ENCODE assay signal across 1 cellular context in the genomic region with DNA sequence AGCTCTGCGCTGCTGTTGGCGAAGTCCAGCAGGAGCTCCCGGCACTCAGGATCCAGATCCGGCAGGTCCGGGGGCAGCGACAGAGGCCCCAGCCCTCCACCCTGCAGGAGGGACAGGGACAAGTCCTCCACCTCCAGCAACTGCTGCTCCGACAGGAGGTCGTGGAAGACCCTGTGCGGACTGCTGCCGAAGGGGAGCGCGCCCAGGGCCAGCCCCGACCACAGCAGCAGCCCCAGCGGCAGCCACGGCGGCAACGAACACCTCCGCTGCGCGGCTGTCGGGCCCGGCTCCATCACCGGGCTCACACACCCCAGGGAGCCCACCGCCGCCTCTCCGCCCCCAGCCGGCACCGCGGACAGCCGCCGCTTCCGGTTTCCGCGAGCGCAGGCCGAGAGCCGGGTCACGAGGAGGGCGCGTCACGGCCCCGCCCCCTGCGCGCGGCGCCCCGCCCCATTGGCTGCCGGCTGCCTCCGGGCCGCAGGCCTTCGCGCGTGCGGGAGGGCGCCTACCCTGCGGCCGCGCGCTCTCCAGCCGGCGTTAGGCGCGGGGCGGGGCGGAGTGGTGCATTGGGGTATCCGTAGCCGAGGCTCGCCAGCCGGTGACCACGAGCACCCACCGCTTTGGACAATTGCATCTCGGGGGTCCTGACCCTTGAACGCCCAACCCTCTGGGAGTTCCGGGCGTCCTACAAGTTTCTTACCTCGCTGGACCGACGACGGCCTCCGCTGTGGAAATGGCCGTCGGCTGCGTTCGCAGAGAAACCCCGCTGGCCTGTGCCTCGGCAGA.
TF ChIP-seq lines count a peak whose summit lies in the region.

A gene with protein sequence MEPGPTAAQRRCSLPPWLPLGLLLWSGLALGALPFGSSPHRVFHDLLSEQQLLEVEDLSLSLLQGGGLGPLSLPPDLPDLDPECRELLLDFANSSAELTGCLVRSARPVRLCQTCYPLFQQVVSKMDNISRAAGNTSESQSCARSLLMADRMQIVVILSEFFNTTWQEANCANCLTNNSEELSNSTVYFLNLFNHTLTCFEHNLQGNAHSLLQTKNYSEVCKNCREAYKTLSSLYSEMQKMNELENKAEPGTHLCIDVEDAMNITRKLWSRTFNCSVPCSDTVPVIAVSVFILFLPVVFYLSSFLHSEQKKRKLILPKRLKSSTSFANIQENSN (minus strand): TSS at position 383 of the 786 bp plus-strand sequence. CDS start 90 bp downstream, at position 293.

TF ChIP-seq in HepG2, 621 proteins besides CTCF, POLR2A, EP300 and RAD21 (continued from another document and continues in another):
- TF ChIP-seq, protein P1, sequence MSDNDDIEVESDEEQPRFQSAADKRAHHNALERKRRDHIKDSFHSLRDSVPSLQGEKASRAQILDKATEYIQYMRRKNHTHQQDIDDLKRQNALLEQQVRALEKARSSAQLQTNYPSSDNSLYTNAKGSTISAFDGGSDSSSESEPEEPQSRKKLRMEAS (IDR thresholded peaks at IDR 0.05) = peak; percentile 97
- TF ChIP-seq, protein P2, sequence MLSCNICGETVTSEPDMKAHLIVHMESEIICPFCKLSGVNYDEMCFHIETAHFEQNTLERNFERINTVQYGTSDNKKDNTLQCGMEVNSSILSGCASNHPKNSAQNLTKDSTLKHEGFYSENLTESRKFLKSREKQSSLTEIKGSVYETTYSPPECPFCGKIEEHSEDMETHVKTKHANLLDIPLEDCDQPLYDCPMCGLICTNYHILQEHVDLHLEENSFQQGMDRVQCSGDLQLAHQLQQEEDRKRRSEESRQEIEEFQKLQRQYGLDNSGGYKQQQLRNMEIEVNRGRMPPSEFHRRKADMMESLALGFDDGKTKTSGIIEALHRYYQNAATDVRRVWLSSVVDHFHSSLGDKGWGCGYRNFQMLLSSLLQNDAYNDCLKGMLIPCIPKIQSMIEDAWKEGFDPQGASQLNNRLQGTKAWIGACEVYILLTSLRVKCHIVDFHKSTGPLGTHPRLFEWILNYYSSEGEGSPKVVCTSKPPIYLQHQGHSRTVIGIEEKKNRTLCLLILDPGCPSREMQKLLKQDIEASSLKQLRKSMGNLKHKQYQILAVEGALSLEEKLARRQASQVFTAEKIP (CRISPR knock-in tag; IDR thresholded peaks at IDR 0.05; ENCODE audit: borderline replicate concordance) = no peak
- no peak for TF ChIP-seq TCF7L2 (IDR thresholded peaks at IDR 0.05; ENCODE audit: low read depth, low read length)
- peak; percentile 80 for TF ChIP-seq ZBTB7A (CRISPR knock-in tag; IDR thresholded peaks at IDR 0.05)
- TF ChIP-seq ZNF629 (CRISPR knock-in tag; conservative IDR thresholded peaks at IDR 0.05) = peak; percentile 12; the same call in 1 of the 2 replicates
- no peak for TF ChIP-seq TRIM24 (CRISPR knock-in tag; IDR thresholded peaks at IDR 0.05)
- TF ChIP-seq, protein P3, sequence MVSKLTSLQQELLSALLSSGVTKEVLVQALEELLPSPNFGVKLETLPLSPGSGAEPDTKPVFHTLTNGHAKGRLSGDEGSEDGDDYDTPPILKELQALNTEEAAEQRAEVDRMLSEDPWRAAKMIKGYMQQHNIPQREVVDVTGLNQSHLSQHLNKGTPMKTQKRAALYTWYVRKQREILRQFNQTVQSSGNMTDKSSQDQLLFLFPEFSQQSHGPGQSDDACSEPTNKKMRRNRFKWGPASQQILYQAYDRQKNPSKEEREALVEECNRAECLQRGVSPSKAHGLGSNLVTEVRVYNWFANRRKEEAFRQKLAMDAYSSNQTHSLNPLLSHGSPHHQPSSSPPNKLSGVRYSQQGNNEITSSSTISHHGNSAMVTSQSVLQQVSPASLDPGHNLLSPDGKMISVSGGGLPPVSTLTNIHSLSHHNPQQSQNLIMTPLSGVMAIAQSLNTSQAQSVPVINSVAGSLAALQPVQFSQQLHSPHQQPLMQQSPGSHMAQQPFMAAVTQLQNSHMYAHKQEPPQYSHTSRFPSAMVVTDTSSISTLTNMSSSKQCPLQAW (CRISPR knock-in tag; IDR thresholded peaks at IDR 0.05) = peak; percentile 35; the same call in 1 of the 2 replicates
- TF ChIP-seq, protein P4, sequence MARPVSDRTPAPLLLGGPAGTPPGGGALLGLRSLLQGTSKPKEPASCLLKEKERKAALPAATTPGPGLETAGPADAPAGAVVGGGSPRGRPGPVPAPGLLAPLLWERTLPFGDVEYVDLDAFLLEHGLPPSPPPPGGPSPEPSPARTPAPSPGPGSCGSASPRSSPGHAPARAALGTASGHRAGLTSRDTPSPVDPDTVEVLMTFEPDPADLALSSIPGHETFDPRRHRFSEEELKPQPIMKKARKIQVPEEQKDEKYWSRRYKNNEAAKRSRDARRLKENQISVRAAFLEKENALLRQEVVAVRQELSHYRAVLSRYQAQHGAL (CRISPR knock-in tag; IDR thresholded peaks at IDR 0.05; ENCODE audit: not compliant biosample characterization) = no peak
- TF ChIP-seq, protein P5, sequence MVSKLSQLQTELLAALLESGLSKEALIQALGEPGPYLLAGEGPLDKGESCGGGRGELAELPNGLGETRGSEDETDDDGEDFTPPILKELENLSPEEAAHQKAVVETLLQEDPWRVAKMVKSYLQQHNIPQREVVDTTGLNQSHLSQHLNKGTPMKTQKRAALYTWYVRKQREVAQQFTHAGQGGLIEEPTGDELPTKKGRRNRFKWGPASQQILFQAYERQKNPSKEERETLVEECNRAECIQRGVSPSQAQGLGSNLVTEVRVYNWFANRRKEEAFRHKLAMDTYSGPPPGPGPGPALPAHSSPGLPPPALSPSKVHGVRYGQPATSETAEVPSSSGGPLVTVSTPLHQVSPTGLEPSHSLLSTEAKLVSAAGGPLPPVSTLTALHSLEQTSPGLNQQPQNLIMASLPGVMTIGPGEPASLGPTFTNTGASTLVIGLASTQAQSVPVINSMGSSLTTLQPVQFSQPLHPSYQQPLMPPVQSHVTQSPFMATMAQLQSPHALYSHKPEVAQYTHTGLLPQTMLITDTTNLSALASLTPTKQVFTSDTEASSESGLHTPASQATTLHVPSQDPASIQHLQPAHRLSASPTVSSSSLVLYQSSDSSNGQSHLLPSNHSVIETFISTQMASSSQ (IDR thresholded peaks at IDR 0.05; ENCODE audit: low read depth) = no peak
- TF ChIP-seq, protein P5 (CRISPR knock-in tag; IDR thresholded peaks at IDR 0.05; ENCODE audit: borderline replicate concordance) = peak; percentile 43; the same call in 1 of the 2 replicates
- TF ChIP-seq, protein P6, sequence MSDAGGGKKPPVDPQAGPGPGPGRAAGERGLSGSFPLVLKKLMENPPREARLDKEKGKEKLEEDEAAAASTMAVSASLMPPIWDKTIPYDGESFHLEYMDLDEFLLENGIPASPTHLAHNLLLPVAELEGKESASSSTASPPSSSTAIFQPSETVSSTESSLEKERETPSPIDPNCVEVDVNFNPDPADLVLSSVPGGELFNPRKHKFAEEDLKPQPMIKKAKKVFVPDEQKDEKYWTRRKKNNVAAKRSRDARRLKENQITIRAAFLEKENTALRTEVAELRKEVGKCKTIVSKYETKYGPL (CRISPR knock-in tag; IDR thresholded peaks at IDR 0.05) = peak; percentile 74; the same call in 1 of the 2 replicates
- TF ChIP-seq, protein P7, sequence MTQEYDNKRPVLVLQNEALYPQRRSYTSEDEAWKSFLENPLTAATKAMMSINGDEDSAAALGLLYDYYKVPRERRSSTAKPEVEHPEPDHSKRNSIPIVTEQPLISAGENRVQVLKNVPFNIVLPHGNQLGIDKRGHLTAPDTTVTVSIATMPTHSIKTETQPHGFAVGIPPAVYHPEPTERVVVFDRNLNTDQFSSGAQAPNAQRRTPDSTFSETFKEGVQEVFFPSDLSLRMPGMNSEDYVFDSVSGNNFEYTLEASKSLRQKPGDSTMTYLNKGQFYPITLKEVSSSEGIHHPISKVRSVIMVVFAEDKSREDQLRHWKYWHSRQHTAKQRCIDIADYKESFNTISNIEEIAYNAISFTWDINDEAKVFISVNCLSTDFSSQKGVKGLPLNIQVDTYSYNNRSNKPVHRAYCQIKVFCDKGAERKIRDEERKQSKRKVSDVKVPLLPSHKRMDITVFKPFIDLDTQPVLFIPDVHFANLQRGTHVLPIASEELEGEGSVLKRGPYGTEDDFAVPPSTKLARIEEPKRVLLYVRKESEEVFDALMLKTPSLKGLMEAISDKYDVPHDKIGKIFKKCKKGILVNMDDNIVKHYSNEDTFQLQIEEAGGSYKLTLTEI (CRISPR knock-in tag; conservative IDR thresholded peaks at IDR 0.05) = no peak
- TF ChIP-seq, protein P8, sequence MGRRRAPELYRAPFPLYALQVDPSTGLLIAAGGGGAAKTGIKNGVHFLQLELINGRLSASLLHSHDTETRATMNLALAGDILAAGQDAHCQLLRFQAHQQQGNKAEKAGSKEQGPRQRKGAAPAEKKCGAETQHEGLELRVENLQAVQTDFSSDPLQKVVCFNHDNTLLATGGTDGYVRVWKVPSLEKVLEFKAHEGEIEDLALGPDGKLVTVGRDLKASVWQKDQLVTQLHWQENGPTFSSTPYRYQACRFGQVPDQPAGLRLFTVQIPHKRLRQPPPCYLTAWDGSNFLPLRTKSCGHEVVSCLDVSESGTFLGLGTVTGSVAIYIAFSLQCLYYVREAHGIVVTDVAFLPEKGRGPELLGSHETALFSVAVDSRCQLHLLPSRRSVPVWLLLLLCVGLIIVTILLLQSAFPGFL (CRISPR knock-in tag; IDR thresholded peaks at IDR 0.05) = no peak; the same call in none of the 2 replicates
- TF ChIP-seq ZNF678 (CRISPR knock-in tag; IDR thresholded peaks at IDR 0.05) = 0 out of 2 replicates have a peak, but pooled peaks have one; percentile 62
- 0 out of 2 replicates have a peak, but pooled peaks have one; percentile 6 for TF ChIP-seq HNRNPL (IDR thresholded peaks at IDR 0.05; ENCODE audit: low read depth, low read length)
- TF ChIP-seq, protein P9, sequence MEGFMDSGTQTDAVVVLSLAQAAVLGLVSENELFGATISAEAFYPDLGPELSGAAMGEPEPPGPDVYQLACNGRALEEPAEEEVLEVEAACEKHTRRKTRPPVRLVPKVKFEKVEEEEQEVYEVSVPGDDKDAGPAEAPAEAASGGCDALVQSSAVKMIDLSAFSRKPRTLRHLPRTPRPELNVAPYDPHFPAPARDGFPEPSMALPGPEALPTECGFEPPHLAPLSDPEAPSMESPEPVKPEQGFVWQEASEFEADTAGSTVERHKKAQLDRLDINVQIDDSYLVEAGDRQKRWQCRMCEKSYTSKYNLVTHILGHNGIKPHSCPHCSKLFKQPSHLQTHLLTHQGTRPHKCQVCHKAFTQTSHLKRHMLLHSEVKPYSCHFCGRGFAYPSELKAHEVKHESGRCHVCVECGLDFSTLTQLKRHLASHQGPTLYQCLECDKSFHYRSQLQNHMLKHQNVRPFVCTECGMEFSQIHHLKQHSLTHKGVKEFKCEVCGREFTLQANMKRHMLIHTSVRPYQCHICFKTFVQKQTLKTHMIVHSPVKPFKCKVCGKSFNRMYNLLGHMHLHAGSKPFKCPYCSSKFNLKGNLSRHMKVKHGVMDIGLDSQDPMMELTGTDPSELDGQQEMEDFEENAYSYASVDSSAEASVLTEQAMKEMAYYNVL (CRISPR knock-in tag; IDR thresholded peaks at IDR 0.05; ENCODE audit: borderline replicate concordance) = 0 out of 2 replicates have a peak, but pooled peaks have one; percentile 10
- TF ChIP-seq, protein P10, sequence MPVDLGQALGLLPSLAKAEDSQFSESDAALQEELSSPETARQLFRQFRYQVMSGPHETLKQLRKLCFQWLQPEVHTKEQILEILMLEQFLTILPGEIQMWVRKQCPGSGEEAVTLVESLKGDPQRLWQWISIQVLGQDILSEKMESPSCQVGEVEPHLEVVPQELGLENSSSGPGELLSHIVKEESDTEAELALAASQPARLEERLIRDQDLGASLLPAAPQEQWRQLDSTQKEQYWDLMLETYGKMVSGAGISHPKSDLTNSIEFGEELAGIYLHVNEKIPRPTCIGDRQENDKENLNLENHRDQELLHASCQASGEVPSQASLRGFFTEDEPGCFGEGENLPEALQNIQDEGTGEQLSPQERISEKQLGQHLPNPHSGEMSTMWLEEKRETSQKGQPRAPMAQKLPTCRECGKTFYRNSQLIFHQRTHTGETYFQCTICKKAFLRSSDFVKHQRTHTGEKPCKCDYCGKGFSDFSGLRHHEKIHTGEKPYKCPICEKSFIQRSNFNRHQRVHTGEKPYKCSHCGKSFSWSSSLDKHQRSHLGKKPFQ (CRISPR knock-in tag; IDR thresholded peaks at IDR 0.05; ENCODE audit: insufficient replicate concordance) = peak; percentile 54
- TF ChIP-seq, protein P11, sequence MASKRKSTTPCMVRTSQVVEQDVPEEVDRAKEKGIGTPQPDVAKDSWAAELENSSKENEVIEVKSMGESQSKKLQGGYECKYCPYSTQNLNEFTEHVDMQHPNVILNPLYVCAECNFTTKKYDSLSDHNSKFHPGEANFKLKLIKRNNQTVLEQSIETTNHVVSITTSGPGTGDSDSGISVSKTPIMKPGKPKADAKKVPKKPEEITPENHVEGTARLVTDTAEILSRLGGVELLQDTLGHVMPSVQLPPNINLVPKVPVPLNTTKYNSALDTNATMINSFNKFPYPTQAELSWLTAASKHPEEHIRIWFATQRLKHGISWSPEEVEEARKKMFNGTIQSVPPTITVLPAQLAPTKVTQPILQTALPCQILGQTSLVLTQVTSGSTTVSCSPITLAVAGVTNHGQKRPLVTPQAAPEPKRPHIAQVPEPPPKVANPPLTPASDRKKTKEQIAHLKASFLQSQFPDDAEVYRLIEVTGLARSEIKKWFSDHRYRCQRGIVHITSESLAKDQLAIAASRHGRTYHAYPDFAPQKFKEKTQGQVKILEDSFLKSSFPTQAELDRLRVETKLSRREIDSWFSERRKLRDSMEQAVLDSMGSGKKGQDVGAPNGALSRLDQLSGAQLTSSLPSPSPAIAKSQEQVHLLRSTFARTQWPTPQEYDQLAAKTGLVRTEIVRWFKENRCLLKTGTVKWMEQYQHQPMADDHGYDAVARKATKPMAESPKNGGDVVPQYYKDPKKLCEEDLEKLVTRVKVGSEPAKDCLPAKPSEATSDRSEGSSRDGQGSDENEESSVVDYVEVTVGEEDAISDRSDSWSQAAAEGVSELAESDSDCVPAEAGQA (IDR thresholded peaks at IDR 0.05; ENCODE audit: low read depth) = no peak
- TF ChIP-seq, protein P11 (CRISPR knock-in tag; IDR thresholded peaks at IDR 0.05; ENCODE audit: borderline replicate concordance) = peak; percentile 80; the same call in 1 of the 2 replicates
